35 cellular contexts compared by ENCODE assay signal in genomic region chr2:95013726-95014125, GRCh38. TPM values are rescaled to one million over a fixed set of nuclear protein-coding genes. Genes with fewer than 3 reads are reported as not detected.
"Had no signal": no experiment of that assay in that cellular context is flagged by ENCODE, and none has a peak within 500 bp of the region (broad histone marks: within the 10 kb centered on the region; RNA-seq: fewer than 3 reads in every experiment).

No MANE protein-coding gene starts in this region.

- DNase-seq: activated CD4-positive, alpha-beta memory T cell treated with anti-CD3 and anti-CD28 coated beads for 36 hours; activated CD4-positive, alpha-beta T cell treated with anti-CD3 and anti-CD28 coated beads for 48 hours; activated CD8-positive, alpha-beta memory T cell treated with anti-CD3 and anti-CD28 coated beads, Interleukin-2, amount 50 U/mL, for 48 hours; activated gamma-delta T cell treated with Interleukin-2 at 50 U/mL for 16 hours; activated naive CD4-positive, alpha-beta T cell treated with anti-CD3 and anti-CD28 coated beads, Interleukin-2, amount 50 U/mL, for 16 hours; activated T-cell treated with anti-CD3 and anti-CD28 coated beads, Interleukin-2, amount 50 U/mL, for 24 hours; amniotic stem cell; colonic mucosa; effector memory CD8-positive, alpha-beta T cell; erythroblast; gastrocnemius medialis; islet precursor cell; left cardiac atrium; left ventricle myocardium superior; nephron progenitor cell; ovary; retina; stimulated activated CD4-positive, alpha-beta T cell treated with anti-CD3 and anti-CD28 coated beads, Interleukin-4, amount 100 ng/mL, for 24 hours; T-helper 9 cell; tibial artery had no signal

- H3K36me3 ChIP-seq: colonic mucosa, gastrocnemius medialis, ovary, prostate gland, tibial artery had no signal

- H3K36me3 Mint-ChIP-seq: activated CD4-positive, alpha-beta memory T cell treated with anti-CD3 and anti-CD28 coated beads for 36 hours; stimulated activated effector memory CD8-positive, alpha-beta T cell treated with anti-CD3 and anti-CD28 coated beads, Interleukin-12 subunit alpha, Interleukin-12 subunit beta, amount 100 ng/mL, for 72 hours had no signal

- H3K9me3 Mint-ChIP-seq: activated CD4-positive, alpha-beta memory T cell treated with anti-CD3 and anti-CD28 coated beads for 36 hours; activated T-cell treated with anti-CD3 and anti-CD28 coated beads, Interleukin-2, amount 50 U/mL, for 24 hours; activated T-helper 17 cell treated with anti-CD3 and anti-CD28 coated beads, Interleukin-2, amount 50 U/mL, for 72 hours; central memory CD8-positive, alpha-beta T cell; effector memory CD8-positive, alpha-beta T cell; stimulated activated effector memory CD8-positive, alpha-beta T cell treated with anti-CD3 and anti-CD28 coated beads, Interleukin-12 subunit alpha, Interleukin-12 subunit beta, amount 100 ng/mL, for 72 hours; stimulated activated naive CD8-positive, alpha-beta T cell treated with anti-CD3 and anti-CD28 coated beads, Interleukin-15, Interleukin-2, amounts not matched to agents 100 ng/mL and 50 ng/mL, for 24 hours; T-helper 1 cell treated with Interleukin-12 subunit alpha and Interleukin-12 subunit beta and Interleukin-4 antibody, amounts not matched to agents 30 μg/mL and 1 μg/mL, for 36 hours had no signal

- H3K27ac Mint-ChIP-seq: activated CD4-positive, alpha-beta memory T cell treated with anti-CD3 and anti-CD28 coated beads for 36 hours; activated T-cell treated with anti-CD3 and anti-CD28 coated beads, Interleukin-2, amount 50 U/mL, for 24 hours; activated T-helper 17 cell treated with anti-CD3 and anti-CD28 coated beads, Interleukin-2, amount 50 U/mL, for 72 hours; effector memory CD8-positive, alpha-beta T cell; nephron progenitor cell; stimulated activated effector memory CD8-positive, alpha-beta T cell treated with anti-CD3 and anti-CD28 coated beads, Interleukin-12 subunit alpha, Interleukin-12 subunit beta, amount 100 ng/mL, for 72 hours; stimulated activated naive CD8-positive, alpha-beta T cell treated with anti-CD3 and anti-CD28 coated beads, Interleukin-15, Interleukin-2, amounts not matched to agents 100 ng/mL and 50 ng/mL, for 24 hours; T-helper 1 cell treated with Interleukin-12 subunit alpha and Interleukin-12 subunit beta and Interleukin-4 antibody, amounts not matched to agents 30 μg/mL and 1 μg/mL, for 36 hours had no signal

- H3K9me3 ChIP-seq: colonic mucosa, gastrocnemius medialis, ovary, prostate gland, tibial artery had no signal

- H3K27ac ChIP-seq: colonic mucosa, gastrocnemius medialis, hepatocyte, ovary, prostate gland, skin epidermis, tibial artery, VCaP had no signal

- H3K27me3 Mint-ChIP-seq: activated CD4-positive, alpha-beta memory T cell treated with anti-CD3 and anti-CD28 coated beads for 36 hours; activated T-cell treated with anti-CD3 and anti-CD28 coated beads, Interleukin-2, amount 50 U/mL, for 24 hours; activated T-helper 17 cell treated with anti-CD3 and anti-CD28 coated beads, Interleukin-2, amount 50 U/mL, for 72 hours; stimulated activated naive CD8-positive, alpha-beta T cell treated with anti-CD3 and anti-CD28 coated beads, Interleukin-15, Interleukin-2, amounts not matched to agents 100 ng/mL and 50 ng/mL, for 24 hours had no signal

- H3K4me1 Mint-ChIP-seq: activated T-helper 17 cell treated with anti-CD3 and anti-CD28 coated beads, Interleukin-2, amount 50 U/mL, for 72 hours; central memory CD8-positive, alpha-beta T cell had no signal

- H3K4me1 ChIP-seq: colonic mucosa, gastrocnemius medialis, prostate gland, tibial artery had no signal

- H3K27me3 ChIP-seq: colonic mucosa, gastrocnemius medialis, hepatocyte, ovary had no signal

- H3K79me2 ChIP-seq: hepatocyte had no signal

- ATAC-seq: effector memory CD8-positive, alpha-beta T cell; gastrocnemius medialis; left cardiac atrium; left ventricle myocardium superior; sciatic nerve; stimulated activated effector memory CD8-positive, alpha-beta T cell treated with anti-CD3 and anti-CD28 coated beads, Interleukin-12 subunit alpha, Interleukin-12 subunit beta, amount 100 ng/mL, for 72 hours had no signal

- H3K4me2 ChIP-seq: hepatocyte had no signal

- FAIRE-seq: TTC549 had no signal

- H3K4me3 ChIP-seq: colonic mucosa, gastrocnemius medialis, hepatocyte, ovary, prostate gland, skin epidermis, tibial artery had no signal

- H3K4me3 Mint-ChIP-seq: activated CD4-positive, alpha-beta memory T cell treated with anti-CD3 and anti-CD28 coated beads for 36 hours; activated T-cell treated with anti-CD3 and anti-CD28 coated beads, Interleukin-2, amount 50 U/mL, for 24 hours; activated T-helper 17 cell treated with anti-CD3 and anti-CD28 coated beads, Interleukin-2, amount 50 U/mL, for 72 hours; central memory CD8-positive, alpha-beta T cell; effector memory CD8-positive, alpha-beta T cell; nephron progenitor cell; stimulated activated effector memory CD8-positive, alpha-beta T cell treated with anti-CD3 and anti-CD28 coated beads, Interleukin-12 subunit alpha, Interleukin-12 subunit beta, amount 100 ng/mL, for 72 hours; stimulated activated naive CD8-positive, alpha-beta T cell treated with anti-CD3 and anti-CD28 coated beads, Interleukin-15, Interleukin-2, amounts not matched to agents 100 ng/mL and 50 ng/mL, for 24 hours; T-helper 1 cell treated with Interleukin-12 subunit alpha and Interleukin-12 subunit beta and Interleukin-4 antibody, amounts not matched to agents 30 μg/mL and 1 μg/mL, for 36 hours had no signal

- H2AFZ ChIP-seq: hepatocyte had no signal

RNA-seq across cellular contexts. Expression of gene MAL, which starts 11.8 kb away (rescaled TPM):
- total RNA-seq: dermis microvascular lymphatic vessel endothelial cell, lung microvascular endothelial cell, mesenteric fat pad, subcutaneous adipose tissue had no signal
- polyA plus RNA-seq: hepatocyte had no signal
